Comparison of ENCODE assay signal across 1 cellular context in genomic region chr17:82848022-82848592, GRCh38.
TF ChIP-seq lines count a peak whose summit lies in the region.

No MANE protein-coding gene starts in this region.

TF ChIP-seq in HepG2, 621 proteins besides CTCF, POLR2A, EP300 and RAD21 (continued from another document):
- no peak for TF ChIP-seq ZNF18 (CRISPR knock-in tag; IDR thresholded peaks at IDR 0.05; ENCODE audit: insufficient replicate concordance)
- no peak for TF ChIP-seq ZNF33B (CRISPR knock-in tag; IDR thresholded peaks at IDR 0.05)
- 0 out of 2 replicates have a peak, but pooled peaks have one; percentile 27 for TF ChIP-seq IRX3 (CRISPR knock-in tag; IDR thresholded peaks at IDR 0.05; ENCODE audit: borderline replicate concordance, low read depth)
- TF ChIP-seq ATAD3A (CRISPR knock-in tag; IDR thresholded peaks at IDR 0.05) = no peak
- TF ChIP-seq ZNF121 (CRISPR knock-in tag; IDR thresholded peaks at IDR 0.05) = no peak
- TF ChIP-seq HNF4A (CRISPR knock-in tag; IDR thresholded peaks at IDR 0.05) = peak; percentile 74
- no peak for TF ChIP-seq NR1H2 (CRISPR knock-in tag; IDR thresholded peaks at IDR 0.05; ENCODE audit: borderline replicate concordance, low read depth)
- TF ChIP-seq, protein P1, sequence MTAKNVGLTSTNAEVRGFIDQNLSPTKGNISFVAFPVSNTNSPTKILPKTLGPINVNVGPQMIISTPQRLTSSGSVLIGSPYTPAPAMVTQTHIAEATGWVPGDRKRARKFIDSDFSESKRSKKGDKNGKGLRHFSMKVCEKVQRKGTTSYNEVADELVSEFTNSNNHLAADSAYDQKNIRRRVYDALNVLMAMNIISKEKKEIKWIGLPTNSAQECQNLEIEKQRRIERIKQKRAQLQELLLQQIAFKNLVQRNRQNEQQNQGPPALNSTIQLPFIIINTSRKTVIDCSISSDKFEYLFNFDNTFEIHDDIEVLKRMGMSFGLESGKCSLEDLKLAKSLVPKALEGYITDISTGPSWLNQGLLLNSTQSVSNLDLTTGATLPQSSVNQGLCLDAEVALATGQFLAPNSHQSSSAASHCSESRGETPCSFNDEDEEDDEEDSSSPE (CRISPR knock-in tag; IDR thresholded peaks at IDR 0.05) = peak; percentile 82
- TF ChIP-seq, protein P2, sequence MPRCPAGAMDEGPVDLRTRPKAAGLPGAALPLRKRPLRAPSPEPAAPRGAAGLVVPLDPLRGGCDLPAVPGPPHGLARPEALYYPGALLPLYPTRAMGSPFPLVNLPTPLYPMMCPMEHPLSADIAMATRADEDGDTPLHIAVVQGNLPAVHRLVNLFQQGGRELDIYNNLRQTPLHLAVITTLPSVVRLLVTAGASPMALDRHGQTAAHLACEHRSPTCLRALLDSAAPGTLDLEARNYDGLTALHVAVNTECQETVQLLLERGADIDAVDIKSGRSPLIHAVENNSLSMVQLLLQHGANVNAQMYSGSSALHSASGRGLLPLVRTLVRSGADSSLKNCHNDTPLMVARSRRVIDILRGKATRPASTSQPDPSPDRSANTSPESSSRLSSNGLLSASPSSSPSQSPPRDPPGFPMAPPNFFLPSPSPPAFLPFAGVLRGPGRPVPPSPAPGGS (CRISPR knock-in tag; IDR thresholded peaks at IDR 0.05) = no peak
- TF ChIP-seq FIP1L1 (IDR thresholded peaks at IDR 0.05; ENCODE audit: borderline replicate concordance, insufficient read depth, low read depth, low read length) = no peak
- no peak for TF ChIP-seq SNRNP70 (IDR thresholded peaks at IDR 0.05; ENCODE audit: low read depth, low read length)
- TF ChIP-seq ZNF253 (CRISPR knock-in tag; IDR thresholded peaks at IDR 0.05; ENCODE audit: borderline replicate concordance) = no peak
- TF ChIP-seq, protein P3, sequence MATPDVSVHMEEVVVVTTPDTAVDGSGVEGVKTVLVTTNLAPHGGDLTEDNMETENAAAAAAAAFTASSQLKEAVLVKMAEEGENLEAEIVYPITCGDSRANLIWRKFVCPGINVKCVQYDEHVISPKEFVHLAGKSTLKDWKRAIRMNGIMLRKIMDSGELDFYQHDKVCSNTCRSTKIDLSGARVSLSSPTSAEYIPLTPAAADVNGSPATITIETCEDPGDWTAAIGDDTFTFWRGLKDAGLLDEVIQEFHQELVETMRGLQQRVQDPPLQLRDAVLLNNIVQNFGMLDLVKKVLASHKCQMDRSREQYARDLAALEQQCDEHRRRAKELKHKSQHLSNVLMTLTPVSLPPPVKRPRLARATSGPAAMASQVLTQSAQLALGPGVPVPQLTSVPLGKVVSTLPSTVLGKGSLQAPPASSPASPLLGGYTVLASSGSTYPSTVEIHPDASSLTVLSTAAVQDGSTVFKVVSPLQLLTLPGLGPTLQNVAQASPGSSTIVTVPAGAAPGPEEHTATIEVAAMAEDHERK (CRISPR knock-in tag; IDR thresholded peaks at IDR 0.05; ENCODE audit: low read depth) = no peak
- TF ChIP-seq, protein P4, sequence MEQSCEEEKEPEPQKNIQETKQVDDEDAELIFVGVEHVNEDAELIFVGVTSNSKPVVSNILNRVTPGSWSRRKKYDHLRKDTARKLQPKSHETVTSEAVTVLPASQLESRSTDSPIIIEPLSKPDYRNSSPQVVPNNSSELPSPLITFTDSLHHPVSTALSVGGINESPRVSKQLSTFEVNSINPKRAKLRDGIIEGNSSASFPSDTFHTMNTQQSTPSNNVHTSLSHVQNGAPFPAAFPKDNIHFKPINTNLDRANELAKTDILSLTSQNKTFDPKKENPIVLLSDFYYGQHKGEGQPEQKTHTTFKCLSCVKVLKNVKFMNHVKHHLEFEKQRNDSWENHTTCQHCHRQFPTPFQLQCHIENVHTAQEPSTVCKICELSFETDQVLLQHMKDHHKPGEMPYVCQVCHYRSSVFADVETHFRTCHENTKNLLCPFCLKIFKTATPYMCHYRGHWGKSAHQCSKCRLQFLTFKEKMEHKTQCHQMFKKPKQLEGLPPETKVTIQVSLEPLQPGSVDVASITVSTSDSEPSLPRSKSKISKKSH (CRISPR knock-in tag; IDR thresholded peaks at IDR 0.05; ENCODE audit: borderline replicate concordance) = peak; percentile 39; the same call in 1 of the 2 replicates
- TF ChIP-seq SMAD3 (CRISPR knock-in tag; IDR thresholded peaks at IDR 0.05) = no peak
- TF ChIP-seq, protein P5, sequence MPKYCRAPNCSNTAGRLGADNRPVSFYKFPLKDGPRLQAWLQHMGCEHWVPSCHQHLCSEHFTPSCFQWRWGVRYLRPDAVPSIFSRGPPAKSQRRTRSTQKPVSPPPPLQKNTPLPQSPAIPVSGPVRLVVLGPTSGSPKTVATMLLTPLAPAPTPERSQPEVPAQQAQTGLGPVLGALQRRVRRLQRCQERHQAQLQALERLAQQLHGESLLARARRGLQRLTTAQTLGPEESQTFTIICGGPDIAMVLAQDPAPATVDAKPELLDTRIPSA (CRISPR knock-in tag; IDR thresholded peaks at IDR 0.05; ENCODE audit: borderline replicate concordance) = no peak
- peak; percentile 51 for TF ChIP-seq SALL1 (CRISPR knock-in tag; IDR thresholded peaks at IDR 0.05)
- TF ChIP-seq FOXK1 (CRISPR knock-in tag; IDR thresholded peaks at IDR 0.05; ENCODE audit: borderline replicate concordance, low read depth) = no peak
- TF ChIP-seq SNAPC5 (CRISPR knock-in tag; IDR thresholded peaks at IDR 0.05; ENCODE audit: borderline replicate concordance) = no peak
- TF ChIP-seq CC2D1A (CRISPR knock-in tag; IDR thresholded peaks at IDR 0.05) = 0 out of 2 replicates have a peak, but pooled peaks have one; percentile 82
- TF ChIP-seq ZNF30 (CRISPR knock-in tag; IDR thresholded peaks at IDR 0.05) = no peak
- TF ChIP-seq HOXA3 (CRISPR knock-in tag; IDR thresholded peaks at IDR 0.05) = peak; percentile 26; the same call in 1 of the 2 replicates
- TF ChIP-seq SP2 (CRISPR knock-in tag; IDR thresholded peaks at IDR 0.05) = no peak
- TF ChIP-seq NPAS2 (CRISPR knock-in tag; IDR thresholded peaks at IDR 0.05; ENCODE audit: borderline replicate concordance) = no peak
- TF ChIP-seq ZNF354B (CRISPR knock-in tag; IDR thresholded peaks at IDR 0.05) = no peak
- peak; percentile 83 for TF ChIP-seq SAP130 (CRISPR knock-in tag; IDR thresholded peaks at IDR 0.05; ENCODE audit: low read depth)
- TF ChIP-seq, protein P6, sequence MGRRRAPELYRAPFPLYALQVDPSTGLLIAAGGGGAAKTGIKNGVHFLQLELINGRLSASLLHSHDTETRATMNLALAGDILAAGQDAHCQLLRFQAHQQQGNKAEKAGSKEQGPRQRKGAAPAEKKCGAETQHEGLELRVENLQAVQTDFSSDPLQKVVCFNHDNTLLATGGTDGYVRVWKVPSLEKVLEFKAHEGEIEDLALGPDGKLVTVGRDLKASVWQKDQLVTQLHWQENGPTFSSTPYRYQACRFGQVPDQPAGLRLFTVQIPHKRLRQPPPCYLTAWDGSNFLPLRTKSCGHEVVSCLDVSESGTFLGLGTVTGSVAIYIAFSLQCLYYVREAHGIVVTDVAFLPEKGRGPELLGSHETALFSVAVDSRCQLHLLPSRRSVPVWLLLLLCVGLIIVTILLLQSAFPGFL (CRISPR knock-in tag; IDR thresholded peaks at IDR 0.05) = no peak
- TF ChIP-seq, protein P7, sequence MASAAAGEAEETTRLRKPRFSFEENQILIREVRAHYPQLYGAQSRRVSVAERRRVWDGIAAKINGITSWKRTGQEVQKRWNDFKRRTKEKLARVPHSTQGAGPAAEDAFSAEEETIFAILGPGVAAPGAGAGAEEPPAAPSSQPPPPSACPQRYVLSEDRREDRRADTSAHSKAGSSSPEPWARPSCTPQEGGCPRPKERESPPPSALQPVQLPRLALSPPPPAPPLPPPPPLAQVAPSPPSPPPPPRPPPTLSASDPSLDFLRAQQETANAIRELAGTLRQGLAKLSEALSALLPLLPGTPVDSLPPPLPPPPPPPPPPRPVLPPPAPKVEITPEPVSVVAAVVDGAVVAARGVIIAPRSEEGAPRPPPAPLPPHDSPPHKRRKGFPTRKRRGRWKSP (CRISPR knock-in tag; IDR thresholded peaks at IDR 0.05) = no peak
- no peak for TF ChIP-seq FOXA3 (CRISPR knock-in tag; IDR thresholded peaks at IDR 0.05)
- TF ChIP-seq SP4 (CRISPR knock-in tag; IDR thresholded peaks at IDR 0.05) = peak; percentile 53
- TF ChIP-seq SIX1 (CRISPR knock-in tag; IDR thresholded peaks at IDR 0.05; ENCODE audit: borderline replicate concordance) = peak; percentile 82; the same call in 1 of the 2 replicates
- no peak for TF ChIP-seq ZNF747 (CRISPR knock-in tag; IDR thresholded peaks at IDR 0.05; ENCODE audit: borderline replicate concordance)
- TF ChIP-seq SOX13 (IDR thresholded peaks at IDR 0.05) = no peak
- TF ChIP-seq SOX13 (CRISPR knock-in tag; conservative IDR thresholded peaks at IDR 0.05 in 1 of 2, IDR thresholded peaks at IDR 0.05 in 1 of 2) = peak in 1 of 2 experiments; percentile 28; a peak in 1 of 4 replicates
- peak; percentile 47; the same call in 1 of the 2 replicates for TF ChIP-seq ZNF574 (CRISPR knock-in tag; IDR thresholded peaks at IDR 0.05)
- no peak for TF ChIP-seq ZNF749 (CRISPR knock-in tag; IDR thresholded peaks at IDR 0.05; ENCODE audit: borderline replicate concordance)
- TF ChIP-seq KMT2B (CRISPR knock-in tag; IDR thresholded peaks at IDR 0.05) = no peak
- TF ChIP-seq PCBP2 (optimal IDR thresholded peaks at IDR 0.05; ENCODE audit: low read depth, low read length, poor library complexity, severe bottlenecking) = no peak
- no peak for TF ChIP-seq BCL6 (CRISPR knock-in tag; IDR thresholded peaks at IDR 0.05)
- peak; percentile 48; the same call in 1 of the 2 replicates for TF ChIP-seq FOXP4 (CRISPR knock-in tag; IDR thresholded peaks at IDR 0.05)
- no peak for TF ChIP-seq ZNF260 (CRISPR knock-in tag; IDR thresholded peaks at IDR 0.05; ENCODE audit: borderline replicate concordance, low read depth)
- TF ChIP-seq ZNF530 (CRISPR knock-in tag; IDR thresholded peaks at IDR 0.05; ENCODE audit: low read depth) = no peak
